ENCODE assay signal across 8 cellular contexts in the genomic region with DNA sequence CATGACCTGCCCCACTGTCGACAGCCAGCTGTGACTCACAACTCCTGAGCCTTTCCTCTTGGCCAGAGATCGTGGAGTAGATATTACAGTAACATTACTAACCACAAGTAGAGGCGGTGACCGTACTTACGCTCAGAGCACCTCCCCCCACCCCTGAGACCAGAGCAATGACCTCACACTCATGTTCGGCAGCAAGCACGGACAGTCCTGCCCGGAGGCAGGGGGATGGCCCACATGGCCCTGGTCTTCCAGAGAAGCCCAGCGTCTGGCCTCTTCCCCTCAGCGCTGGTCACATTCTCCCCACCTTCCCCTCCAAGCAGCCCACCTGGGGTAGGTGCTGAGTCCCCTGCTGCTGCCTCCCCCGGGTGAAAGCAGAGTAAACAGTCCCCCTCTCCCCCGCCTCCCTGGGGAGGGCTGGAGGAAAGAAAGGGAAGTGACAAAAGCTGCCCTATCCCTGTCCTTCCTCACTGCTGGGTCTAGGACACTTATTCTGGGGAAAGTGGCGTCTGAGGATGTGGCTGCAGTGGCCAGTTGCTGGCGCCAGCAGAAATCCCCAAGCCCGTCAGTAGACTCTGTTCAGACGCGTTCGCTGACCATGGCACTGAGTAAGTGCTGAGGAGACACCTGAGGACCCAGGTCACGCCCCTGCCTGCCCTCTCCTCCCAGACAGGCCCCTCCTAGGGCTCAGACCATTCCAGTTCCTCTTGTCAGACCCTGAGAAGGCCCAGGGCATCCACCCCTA.
A peak's percentile ranks its signal among the peaks of the same experiment; 100 is the strongest.
DNase-seq lines count a peak whose midpoint lies in the region; ATAC-seq and TF ChIP-seq lines count a peak whose summit lies in the region.

No MANE protein-coding gene starts in this region.

- H3K27ac Mint-ChIP-seq in effector memory CD8-positive, alpha-beta T cell = peak overlapping the region; percentile 29 to 54
- H3K27ac Mint-ChIP-seq in endothelial cell (ENCODE audit: unreplicated experiment) = no peak overlapping the region

- peak; percentile 70 for ATAC-seq in effector memory CD8-positive, alpha-beta T cell (replicated peaks)

- peaks cover 0 to 8% of the 10 kb centered on the region in 2 donors for H3K4me1 Mint-ChIP-seq in effector memory CD8-positive, alpha-beta T cell (ENCODE audit: low read depth in 2 of 2)
- peaks cover 20% of the 10 kb centered on the region for H3K4me1 Mint-ChIP-seq in endothelial cell (ENCODE audit: unreplicated experiment)

- TF ChIP-seq CTCF in GM20000 (IDR thresholded peaks at IDR 0.05; ENCODE audit: extremely low read depth, missing control alignments) (no peak), endothelial cell (IDR thresholded peaks at IDR 0.05; ENCODE audit: unreplicated experiment) (no peak)

- no peaks in the 10 kb centered on the region for H3K36me3 Mint-ChIP-seq in effector memory CD8-positive, alpha-beta T cell (ENCODE audit: insufficient read depth)
- no peaks in the 10 kb centered on the region for H3K36me3 Mint-ChIP-seq in endothelial cell (ENCODE audit: low read depth, unreplicated experiment)

- no peak overlapping the region for H3K4me3 Mint-ChIP-seq in effector memory CD8-positive, alpha-beta T cell
- no peak overlapping the region for H3K4me3 Mint-ChIP-seq in endothelial cell (ENCODE audit: unreplicated experiment)

- no peaks in the 10 kb centered on the region for H3K9me3 Mint-ChIP-seq in effector memory CD8-positive, alpha-beta T cell
- no peaks in the 10 kb centered on the region for H3K9me3 Mint-ChIP-seq in endothelial cell (ENCODE audit: unreplicated experiment)

- peak; percentile 89 for DNase-seq in AG08396 (ENCODE audit: low spot score)
- peak; percentile 78 for DNase-seq in GM20000 (ENCODE audit: low spot score)
- DNase-seq in LoVo (ENCODE audit: low spot score) = peak; percentile 66
- no peak for DNase-seq in effector memory CD8-positive, alpha-beta T cell
- DNase-seq in myocyte (ENCODE audit: low read depth) = peak; percentile 95
- no peak for DNase-seq in endothelial cell (ENCODE audit: low spot score)
- no peak for DNase-seq in NCI-H2196 (lab: John Stamatoyannopoulos, UW; ENCODE audit: unreplicated experiment)
- DNase-seq in activated gamma-delta T cell treated with Interleukin-2 at 50 U/mL for 16 hours = no peak

- H3K27me3 Mint-ChIP-seq in effector memory CD8-positive, alpha-beta T cell = peaks cover 0 to 42% of the 10 kb centered on the region in 2 donors
- peaks cover 17% of the 10 kb centered on the region for H3K27me3 Mint-ChIP-seq in endothelial cell (ENCODE audit: unreplicated experiment)

Comparison
In these comparisons a context has a peak if more than half of its experiments do, and no peak if none do; other contexts are left out.
1. DNase-seq: peak in AG08396 (single experiment), GM20000 (single experiment), LoVo (single experiment) and myocyte (single experiment); none in effector memory CD8-positive, alpha-beta T cell (0 of 3), endothelial cell (single experiment), NCI-H2196 (single experiment) and activated gamma-delta T cell treated with Interleukin-2 at 50 U/mL for 16 hours (single experiment).